Comparison of ENCODE assay signal across 30 cellular contexts in the genomic region with DNA sequence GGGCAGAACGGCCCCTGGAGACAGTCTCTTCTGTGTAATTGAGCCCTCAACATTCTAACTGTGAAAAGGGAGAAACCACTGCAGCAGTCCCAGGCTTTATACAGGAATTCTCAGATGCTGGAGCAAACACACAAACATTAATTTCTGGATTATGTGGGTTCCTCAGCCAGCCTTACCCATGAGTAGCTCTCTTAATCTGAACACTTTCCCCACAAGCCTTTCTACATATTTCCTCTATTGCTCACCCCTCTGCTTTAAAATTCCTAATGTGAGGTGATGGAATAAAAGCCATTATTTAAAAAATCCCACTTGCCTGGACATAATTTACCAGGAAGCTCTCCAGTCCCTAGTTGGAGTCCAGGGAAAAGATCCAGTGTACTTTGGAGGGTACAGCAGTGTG.
DNase-seq lines count a peak whose midpoint lies in the region; ATAC-seq and TF ChIP-seq lines count a peak whose summit lies in the region.
"Had no signal": no experiment of that assay in that cellular context is flagged by ENCODE, and none has a peak within 500 bp of the region (broad histone marks: within the 10 kb centered on the region; RNA-seq: fewer than 3 reads in every experiment).

No MANE protein-coding gene starts in this region.

- no peak overlapping the region for H3K27ac ChIP-seq in upper lobe of right lung
- H3K27ac ChIP-seq: A549, adrenal gland, cardiac muscle cell, coronary artery, gastrocnemius medialis, KMS-11, PC-9, prostate gland, WERI-Rb-1 had no signal

- H3K36me3 Mint-ChIP-seq in HFFc6 (ENCODE audit: low read depth): no peaks in the 10 kb centered on the region
- no peaks in the 10 kb centered on the region for H3K36me3 Mint-ChIP-seq in natural killer cell treated with Interleukin-12 subunit alpha and Interleukin-12 subunit beta and Interleukin-15 and Interleukin-18, amount 100 ng/mL, for 72 hours

- no peaks in the 10 kb centered on the region for H3K9me3 ChIP-seq in upper lobe of right lung
- H3K9me3 ChIP-seq: A549, adrenal gland, gastrocnemius medialis, prostate gland had no signal

- no peaks in the 10 kb centered on the region for H3K36me3 ChIP-seq in upper lobe of right lung
- H3K36me3 ChIP-seq: adrenal gland, cardiac muscle cell, gastrocnemius medialis, prostate gland, WERI-Rb-1 had no signal

- H3K4me3 ChIP-seq in upper lobe of right lung: no peak overlapping the region
- H3K4me3 ChIP-seq: A549, adrenal gland, cardiac muscle cell, coronary artery, gastrocnemius medialis, PC-9, prostate gland had no signal

- no peaks in the 10 kb centered on the region for H3K27me3 ChIP-seq in upper lobe of right lung
- H3K27me3 ChIP-seq: adrenal gland, cardiac muscle cell, gastrocnemius medialis had no signal

- no peak overlapping the region for H3K4me3 Mint-ChIP-seq in HFFc6
- no peak overlapping the region for H3K4me3 Mint-ChIP-seq in natural killer cell treated with Interleukin-12 subunit alpha and Interleukin-12 subunit beta and Interleukin-15 and Interleukin-18, amount 100 ng/mL, for 72 hours
- H3K4me3 Mint-ChIP-seq: effector memory CD8-positive, alpha-beta T cell; naive thymus-derived CD4-positive, alpha-beta T cell; stimulated activated naive CD8-positive, alpha-beta T cell treated with anti-CD3 and anti-CD28 coated beads, Interleukin-15, Interleukin-2, amounts not matched to agents 100 ng/mL and 50 ng/mL, for 24 hours had no signal

- H3K27me3 Mint-ChIP-seq in HFFc6 (ENCODE audit: insufficient read depth): peaks cover 2% of the 10 kb centered on the region; the same call in 1 of the 2 replicates
- H3K27me3 Mint-ChIP-seq in natural killer cell treated with Interleukin-12 subunit alpha and Interleukin-12 subunit beta and Interleukin-15 and Interleukin-18, amount 100 ng/mL, for 72 hours: peaks cover 0 to 2% of the 10 kb centered on the region in 2 donors
- H3K27me3 Mint-ChIP-seq: effector memory CD8-positive, alpha-beta T cell; naive thymus-derived CD4-positive, alpha-beta T cell; stimulated activated naive CD8-positive, alpha-beta T cell treated with anti-CD3 and anti-CD28 coated beads, Interleukin-15, Interleukin-2, amounts not matched to agents 100 ng/mL and 50 ng/mL, for 24 hours had no signal

- no peaks in the 10 kb centered on the region for H3K4me1 ChIP-seq in upper lobe of right lung
- H3K4me1 ChIP-seq: A549, adrenal gland, gastrocnemius medialis, prostate gland had no signal

- no peaks in the 10 kb centered on the region for H3K9me3 Mint-ChIP-seq in HFFc6
- no peaks in the 10 kb centered on the region for H3K9me3 Mint-ChIP-seq in natural killer cell treated with Interleukin-12 subunit alpha and Interleukin-12 subunit beta and Interleukin-15 and Interleukin-18, amount 100 ng/mL, for 72 hours
- H3K9me3 Mint-ChIP-seq: effector memory CD8-positive, alpha-beta T cell; stimulated activated naive CD8-positive, alpha-beta T cell treated with anti-CD3 and anti-CD28 coated beads, Interleukin-15, Interleukin-2, amounts not matched to agents 100 ng/mL and 50 ng/mL, for 24 hours had no signal

- intact Hi-C loops in upper lobe of right lung (cut with DNase I): no loop called here

- DNase-seq in AG08395 (ENCODE audit: low spot score) (peak; percentile 18), HFFc6 (peak; percentile 54), astrocyte of the hippocampus (ENCODE audit: low read depth, low spot score) (peak; percentile 73), iris pigment epithelial cell (ENCODE audit: low read depth) (peak; percentile 39), midbrain (lab: John Stamatoyannopoulos, UW) (no peak), upper lobe of right lung (no peak)
- no peak for DNase-seq in natural killer cell treated with Interleukin-12 subunit alpha and Interleukin-12 subunit beta and Interleukin-15 and Interleukin-18, amount 100 ng/mL, for 72 hours (ENCODE audit: low spot score)
- DNase-seq: activated CD4-positive, alpha-beta T cell treated with anti-CD3 and anti-CD28 coated beads, Interleukin-2, amount 50 U/mL, for 1 hour; activated naive CD4-positive, alpha-beta T cell treated with Interleukin-2 at 50 U/mL for 16 hours; activated T-cell treated with anti-CD3 and anti-CD28 coated beads, Interleukin-2, amount 50 U/mL, for 48 hours; adrenal gland; DMS153; effector memory CD8-positive, alpha-beta T cell; gastrocnemius medialis; hippocampal formation; left ventricle myocardium superior; naive thymus-derived CD4-positive, alpha-beta T cell; NCI-H1436; NK-92 treated with Interleukin-12 subunit alpha and Interleukin-12 subunit beta, amount 100 ng/mL, for 24 hours; nucleus accumbens; PC-9; Right ventricle myocardium superior; WERI-Rb-1 had no signal

- H3K27ac Mint-ChIP-seq in HFFc6: no peak overlapping the region
- H3K27ac Mint-ChIP-seq in natural killer cell treated with Interleukin-12 subunit alpha and Interleukin-12 subunit beta and Interleukin-15 and Interleukin-18, amount 100 ng/mL, for 72 hours: no peak overlapping the region
- H3K27ac Mint-ChIP-seq: effector memory CD8-positive, alpha-beta T cell; naive thymus-derived CD4-positive, alpha-beta T cell; stimulated activated naive CD8-positive, alpha-beta T cell treated with anti-CD3 and anti-CD28 coated beads, Interleukin-15, Interleukin-2, amounts not matched to agents 100 ng/mL and 50 ng/mL, for 24 hours had no signal

- no peak for TF ChIP-seq CTCF in HFFc6 (IDR thresholded peaks at IDR 0.05)
- no peak for TF ChIP-seq CTCF in upper lobe of right lung (IDR thresholded peaks at IDR 0.05)

- peaks cover 17% of the 10 kb centered on the region for H3K4me1 Mint-ChIP-seq in HFFc6 (ENCODE audit: low read depth)
- H3K4me1 Mint-ChIP-seq in natural killer cell treated with Interleukin-12 subunit alpha and Interleukin-12 subunit beta and Interleukin-15 and Interleukin-18, amount 100 ng/mL, for 72 hours (ENCODE audit: low read depth in 2 of 2): no peaks in the 10 kb centered on the region

- ATAC-seq in upper lobe of right lung (no peak), HG03039 (IDR thresholded peaks at IDR 0.05; ENCODE audit: unreplicated experiment) (no peak)
- ATAC-seq in natural killer cell treated with Interleukin-12 subunit alpha and Interleukin-12 subunit beta and Interleukin-15 and Interleukin-18, amount 100 ng/mL, for 72 hours: no peak
- ATAC-seq: A549; effector memory CD8-positive, alpha-beta T cell; gastrocnemius medialis; left ventricle myocardium superior; naive thymus-derived CD4-positive, alpha-beta T cell had no signal

Comparison
In these comparisons a context has a peak if more than half of its experiments do, and no peak if none do; other contexts are left out.
1. DNase-seq: peak in AG08395 (single experiment), HFFc6 (single experiment), astrocyte of the hippocampus (single experiment) and iris pigment epithelial cell (single experiment); none in midbrain (single experiment), upper lobe of right lung (single experiment) and natural killer cell treated with Interleukin-12 subunit alpha and Interleukin-12 subunit beta and Interleukin-15 and Interleukin-18, amount 100 ng/mL, for 72 hours (single experiment).